In genomic region chrX:39670281-39670680, GRCh38 we compare ENCODE assay signal across 32 cellular contexts.
"Had no signal": no experiment of that assay in that cellular context is flagged by ENCODE, and none has a peak within 500 bp of the region (broad histone marks: within the 10 kb centered on the region; RNA-seq: fewer than 3 reads in every experiment).

No MANE protein-coding gene starts in this region.

- H3K27me3 ChIP-seq: body of pancreas, cardiac muscle cell, colonic mucosa, gastrocnemius medialis, hepatocyte, left lung, neural progenitor cell, testis, transverse colon had no signal

- H3K27ac ChIP-seq: body of pancreas, cardiac muscle cell, colonic mucosa, gastrocnemius medialis, hepatocyte, left lung, lower lobe of right lung, neural progenitor cell, parathyroid adenoma, testis, transverse colon, WERI-Rb-1 had no signal

- H3K36me3 ChIP-seq: cardiac muscle cell, colonic mucosa, gastrocnemius medialis, left lung, lower lobe of right lung, neural progenitor cell, transverse colon, WERI-Rb-1 had no signal

- H3K4me2 ChIP-seq: hepatocyte, neural progenitor cell had no signal

- H3K4me3 Mint-ChIP-seq: activated T-helper 1 cell treated with anti-CD3 and anti-CD28 coated beads, Interleukin-12 subunit alpha, Interleukin-12 subunit beta, Interleukin-2, Interleukin-4 antibody, amounts not matched to agents 30 ng/mL and 10 ng/mL and 1 ng/mL, durations not matched to agents 14 hours and 24 hours and 36 hours; natural killer cell; neural progenitor cell; T-helper 1 cell treated with Interleukin-12 subunit alpha and Interleukin-12 subunit beta and Interleukin-4 antibody, amounts not matched to agents 30 μg/mL and 1 μg/mL, for 36 hours had no signal

- H3K9me3 ChIP-seq: body of pancreas, colonic mucosa, gastrocnemius medialis, left lung, lower lobe of right lung, testis, transverse colon had no signal

- H3K79me2 ChIP-seq: hepatocyte, parathyroid adenoma had no signal

- H3K4me1 ChIP-seq: body of pancreas, colonic mucosa, gastrocnemius medialis, left lung, lower lobe of right lung, parathyroid adenoma, testis, transverse colon had no signal

- H3K36me3 Mint-ChIP-seq: natural killer cell, neural progenitor cell had no signal

- H3K9me3 Mint-ChIP-seq: activated T-helper 1 cell treated with anti-CD3 and anti-CD28 coated beads, Interleukin-12 subunit alpha, Interleukin-12 subunit beta, Interleukin-2, Interleukin-4 antibody, amounts not matched to agents 30 ng/mL and 10 ng/mL and 1 ng/mL, durations not matched to agents 14 hours and 24 hours and 36 hours; natural killer cell; T-helper 1 cell treated with Interleukin-12 subunit alpha and Interleukin-12 subunit beta and Interleukin-4 antibody, amounts not matched to agents 30 μg/mL and 1 μg/mL, for 36 hours had no signal

- H3K27ac Mint-ChIP-seq: activated T-helper 1 cell treated with anti-CD3 and anti-CD28 coated beads, Interleukin-12 subunit alpha, Interleukin-12 subunit beta, Interleukin-2, Interleukin-4 antibody, amounts not matched to agents 30 ng/mL and 10 ng/mL and 1 ng/mL, durations not matched to agents 14 hours and 24 hours and 36 hours; natural killer cell; neural progenitor cell; T-helper 1 cell treated with Interleukin-12 subunit alpha and Interleukin-12 subunit beta and Interleukin-4 antibody, amounts not matched to agents 30 μg/mL and 1 μg/mL, for 36 hours had no signal

- H3K4me1 Mint-ChIP-seq: natural killer cell had no signal

- H2AFZ ChIP-seq: hepatocyte, neural progenitor cell, parathyroid adenoma had no signal

- H3K4me3 ChIP-seq: body of pancreas, cardiac muscle cell, colonic mucosa, gastrocnemius medialis, hepatocyte, left lung, lower lobe of right lung, neural progenitor cell, testis, transverse colon had no signal

- ATAC-seq: activated CD4-positive, CD25-positive, alpha-beta regulatory T cell treated with anti-CD3 and anti-CD28 coated beads, Interleukin-2, amount 50 U/mL, for 24 hours; body of pancreas; gastrocnemius medialis; left lung; natural killer cell; right cardiac atrium; stimulated activated naive CD8-positive, alpha-beta T cell treated with anti-CD3 and anti-CD28 coated beads, Interleukin-15, Interleukin-2, amounts not matched to agents 100 U/mL and 50 U/mL, for 24 hours had no signal

- DNase-seq: activated CD4-positive, alpha-beta T cell treated with anti-CD3 and anti-CD28 coated beads for 48 hours; activated CD4-positive, alpha-beta T cell treated with anti-CD3 and anti-CD28 coated beads, Interleukin-2, amount 50 U/mL, for 48 hours; activated CD8-positive, alpha-beta memory T cell treated with anti-CD3 and anti-CD28 coated beads for 24 hours; activated effector memory CD4-positive, alpha-beta T cell treated with anti-CD3 and anti-CD28 coated beads, Interleukin-2, amount 50 U/mL, for 16 hours; activated naive CD4-positive, alpha-beta T cell treated with anti-CD3 and anti-CD28 coated beads, Interleukin-2, amount 50 U/mL, for 16 hours; activated T-cell treated with anti-CD3 and anti-CD28 coated beads, Interleukin-2, amount 50 U/mL, for 1 hour; body of pancreas; cerebellar nuclear complex; colonic mucosa; effector CD8-positive, alpha-beta T cell; gastrocnemius medialis; kidney; left lung; lower lobe of right lung; mesenchymal stem cell; natural killer cell; occipital lobe; right cardiac atrium; stimulated activated CD4-positive, alpha-beta T cell treated with anti-CD3 and anti-CD28 coated beads, Interleukin-2, amount 100 ng/mL, for 48 hours; stimulated activated naive CD8-positive, alpha-beta T cell treated with anti-CD3 and anti-CD28 coated beads, Interleukin-15, Interleukin-2, amounts not matched to agents 100 U/mL and 50 U/mL, for 24 hours; SW 1271; T-helper 9 cell; testis; transverse colon; WERI-Rb-1 had no signal

- H3K9ac ChIP-seq: neural progenitor cell, parathyroid adenoma had no signal
